Comparison of ENCODE assay signal across 8 cellular contexts in the genomic region with DNA sequence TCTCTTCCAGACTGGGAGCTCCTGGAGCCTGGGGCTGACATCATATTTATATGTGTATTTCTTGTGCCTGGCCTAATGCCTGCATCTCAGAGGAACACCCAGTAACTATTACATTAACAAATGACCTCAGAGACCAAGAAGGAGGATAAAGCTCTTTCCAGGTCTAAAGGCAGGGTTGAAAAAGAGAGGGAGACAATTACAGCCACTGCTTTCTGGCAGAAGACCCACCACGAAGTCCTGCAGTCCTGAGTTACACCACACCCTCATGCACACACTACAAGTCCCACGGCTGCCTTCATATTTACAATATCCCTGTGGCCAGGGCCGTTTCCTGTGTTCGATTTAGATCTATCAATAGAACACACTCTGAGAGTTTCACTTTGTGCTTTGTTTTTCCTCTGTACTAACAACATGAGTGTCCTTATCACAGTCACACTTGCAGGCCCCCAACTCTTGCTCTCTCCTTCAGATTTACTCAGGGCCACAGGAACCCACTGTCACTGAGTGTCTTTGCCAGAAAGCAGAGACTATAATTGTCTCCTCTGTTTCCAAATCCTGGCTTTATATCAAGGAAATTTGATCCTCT.
DNase-seq lines count a peak whose midpoint lies in the region; ATAC-seq and TF ChIP-seq lines count a peak whose summit lies in the region.

No MANE protein-coding gene starts in this region.

- intact Hi-C loops in activated T-helper 2 cell treated with anti-CD3 and anti-CD28 coated beads, Interferon-gamma antibody, Interleukin-2, Interleukin-4, amounts not matched to agents 10 μg/mL and 5 μg/mL and 100 μg/mL, durations not matched to agents 14 hours and 24 hours and 36 hours (cut with micrococcal nuclease), result loop anchor here (1.0 to 10.0 kb wide), 2 partner anchors 88 to 518 kb away; no protein-coding TSS in a partner anchor

- H3K36me3 Mint-ChIP-seq in activated T-helper 2 cell treated with anti-CD3 and anti-CD28 coated beads, Interferon-gamma antibody, Interleukin-2, Interleukin-4, amounts not matched to agents 10 μg/mL and 5 μg/mL and 100 μg/mL, durations not matched to agents 14 hours and 24 hours and 36 hours (ENCODE audit: low read depth), result peaks cover 16% of the 10 kb centered on the region
- H3K36me3 Mint-ChIP-seq in natural killer cell treated with Interleukin-12 subunit alpha and Interleukin-12 subunit beta and Interleukin-15 and Interleukin-18, amount 100 ng/mL, for 72 hours, result no peaks in the 10 kb centered on the region
- H3K36me3 Mint-ChIP-seq in immature natural killer cell, result peaks cover 0 to 4% (median 0%) of the 10 kb centered on the region in 3 donors

- ATAC-seq in GM21423 (IDR thresholded peaks at IDR 0.05; ENCODE audit: unreplicated experiment) (peak; percentile 90), GM19023 (IDR thresholded peaks at IDR 0.05; ENCODE audit: unreplicated experiment) (no peak)
- peak; percentile 28 to 41 for ATAC-seq in natural killer cell treated with Interleukin-12 subunit alpha and Interleukin-12 subunit beta and Interleukin-15 and Interleukin-18, amount 100 ng/mL, for 72 hours

- no peaks in the 10 kb centered on the region for H3K27me3 Mint-ChIP-seq in activated T-helper 2 cell treated with anti-CD3 and anti-CD28 coated beads, Interferon-gamma antibody, Interleukin-2, Interleukin-4, amounts not matched to agents 10 μg/mL and 5 μg/mL and 100 μg/mL, durations not matched to agents 14 hours and 24 hours and 36 hours (ENCODE audit: low read depth)
- peaks cover 23 to 28% of the 10 kb centered on the region in 2 donors for H3K27me3 Mint-ChIP-seq in natural killer cell treated with Interleukin-12 subunit alpha and Interleukin-12 subunit beta and Interleukin-15 and Interleukin-18, amount 100 ng/mL, for 72 hours
- H3K27me3 Mint-ChIP-seq in immature natural killer cell (ENCODE audit: low read depth in 3 of 3), result peaks cover 0 to 11% (median 2%) of the 10 kb centered on the region in 3 donors

- peak; percentile 17 for DNase-seq in GM10266 (ENCODE audit: extremely low spot score)
- peak; percentile 17 for DNase-seq in NAMALWA (ENCODE audit: low spot score)
- DNase-seq in activated T-helper 2 cell treated with anti-CD3 and anti-CD28 coated beads, Interferon-gamma antibody, Interleukin-2, Interleukin-4, amounts not matched to agents 10 μg/mL and 5 μg/mL and 100 μg/mL, durations not matched to agents 14 hours and 24 hours and 36 hours (ENCODE audit: low spot score), result peak; percentile 17
- DNase-seq in natural killer cell treated with Interleukin-12 subunit alpha and Interleukin-12 subunit beta and Interleukin-15 and Interleukin-18, amount 100 ng/mL, for 72 hours (ENCODE audit: low spot score), result no peak
- no peak for DNase-seq in middle frontal gyrus (ENCODE audit: extremely low spot score, low spot score)
- DNase-seq in immature natural killer cell, result no peak

- H3K27ac Mint-ChIP-seq in activated T-helper 2 cell treated with anti-CD3 and anti-CD28 coated beads, Interferon-gamma antibody, Interleukin-2, Interleukin-4, amounts not matched to agents 10 μg/mL and 5 μg/mL and 100 μg/mL, durations not matched to agents 14 hours and 24 hours and 36 hours, result peak overlapping the region; percentile 75
- H3K27ac Mint-ChIP-seq in natural killer cell treated with Interleukin-12 subunit alpha and Interleukin-12 subunit beta and Interleukin-15 and Interleukin-18, amount 100 ng/mL, for 72 hours, result no peak overlapping the region
- no peak overlapping the region for H3K27ac Mint-ChIP-seq in immature natural killer cell

- peaks cover 48% of the 10 kb centered on the region for H3K4me1 Mint-ChIP-seq in activated T-helper 2 cell treated with anti-CD3 and anti-CD28 coated beads, Interferon-gamma antibody, Interleukin-2, Interleukin-4, amounts not matched to agents 10 μg/mL and 5 μg/mL and 100 μg/mL, durations not matched to agents 14 hours and 24 hours and 36 hours (ENCODE audit: low read depth)
- peaks cover 10 to 12% of the 10 kb centered on the region in 2 donors for H3K4me1 Mint-ChIP-seq in natural killer cell treated with Interleukin-12 subunit alpha and Interleukin-12 subunit beta and Interleukin-15 and Interleukin-18, amount 100 ng/mL, for 72 hours (ENCODE audit: low read depth in 2 of 2)
- H3K4me1 Mint-ChIP-seq in immature natural killer cell, result peaks cover 5 to 9% of the 10 kb centered on the region in 2 donors

- no peak for TF ChIP-seq CTCF in GM10266 (IDR thresholded peaks at IDR 0.05; ENCODE audit: control insufficient read depth, insufficient read depth, low read depth, missing control alignments)

- H3K9me3 Mint-ChIP-seq in activated T-helper 2 cell treated with anti-CD3 and anti-CD28 coated beads, Interferon-gamma antibody, Interleukin-2, Interleukin-4, amounts not matched to agents 10 μg/mL and 5 μg/mL and 100 μg/mL, durations not matched to agents 14 hours and 24 hours and 36 hours, result peaks cover 12% of the 10 kb centered on the region
- no peaks in the 10 kb centered on the region for H3K9me3 Mint-ChIP-seq in natural killer cell treated with Interleukin-12 subunit alpha and Interleukin-12 subunit beta and Interleukin-15 and Interleukin-18, amount 100 ng/mL, for 72 hours
- no peaks in the 10 kb centered on the region for H3K9me3 Mint-ChIP-seq in immature natural killer cell

- no peak overlapping the region for H3K4me3 Mint-ChIP-seq in activated T-helper 2 cell treated with anti-CD3 and anti-CD28 coated beads, Interferon-gamma antibody, Interleukin-2, Interleukin-4, amounts not matched to agents 10 μg/mL and 5 μg/mL and 100 μg/mL, durations not matched to agents 14 hours and 24 hours and 36 hours (ENCODE audit: low read depth)
- no peak overlapping the region for H3K4me3 Mint-ChIP-seq in natural killer cell treated with Interleukin-12 subunit alpha and Interleukin-12 subunit beta and Interleukin-15 and Interleukin-18, amount 100 ng/mL, for 72 hours
- H3K4me3 Mint-ChIP-seq in immature natural killer cell, result peak overlapping the region in 1 of 5 donors; percentile 52

Comparison
In these comparisons a context has a peak if more than half of its experiments do, and no peak if none do; other contexts are left out.
1. DNase-seq: peak in GM10266 (single experiment), NAMALWA (single experiment) and activated T-helper 2 cell treated with anti-CD3 and anti-CD28 coated beads, Interferon-gamma antibody, Interleukin-2, Interleukin-4, amounts not matched to agents 10 μg/mL and 5 μg/mL and 100 μg/mL, durations not matched to agents 14 hours and 24 hours and 36 hours (single experiment); none in natural killer cell treated with Interleukin-12 subunit alpha and Interleukin-12 subunit beta and Interleukin-15 and Interleukin-18, amount 100 ng/mL, for 72 hours (single experiment), middle frontal gyrus (single experiment) and immature natural killer cell (0 of 3).